In the genomic region with DNA sequence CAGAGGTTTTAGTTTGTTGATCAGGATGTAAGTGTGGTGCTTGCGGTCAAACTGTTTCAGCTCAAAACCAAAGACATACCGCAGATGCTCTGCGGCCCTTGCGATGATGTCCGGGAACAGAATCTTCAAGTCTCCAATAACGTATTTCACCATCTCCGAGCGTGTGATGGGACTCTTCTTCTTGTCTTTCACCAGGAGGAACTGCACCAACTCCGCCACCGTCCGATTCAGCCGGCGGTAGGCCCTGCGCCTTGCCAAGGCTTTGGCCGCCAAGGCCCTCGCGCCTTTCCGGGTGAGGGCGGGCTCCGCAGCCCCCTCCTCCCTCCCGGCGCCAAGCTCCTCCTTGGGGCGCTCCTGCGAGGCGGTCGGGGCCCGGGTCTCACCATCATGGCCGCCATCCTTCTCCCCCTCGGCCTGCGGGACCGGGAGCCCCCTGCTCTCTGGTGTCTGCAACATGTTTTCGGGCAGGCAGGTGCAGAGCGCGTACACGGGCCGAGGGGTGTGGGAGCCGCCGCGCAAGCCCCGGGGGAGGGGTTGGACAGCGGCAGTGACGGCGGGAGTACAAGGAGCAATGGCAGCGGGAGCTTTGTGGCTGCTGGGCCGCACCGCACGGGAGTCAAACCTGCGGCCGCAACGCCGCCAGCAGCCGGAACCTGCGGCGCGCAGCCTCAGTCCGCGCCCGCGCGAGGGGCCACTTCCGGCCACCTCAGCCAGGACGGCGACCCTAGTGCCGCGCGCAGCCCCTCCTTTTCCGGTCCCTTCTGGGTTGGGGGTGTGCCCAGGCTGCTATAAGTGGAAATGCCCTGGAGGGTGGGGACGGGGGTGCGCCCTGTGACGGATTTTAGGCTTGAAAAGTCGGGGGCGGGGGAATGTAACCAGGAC, we compare ENCODE assay signal across 8 cellular contexts. TPM values are rescaled to one million over a fixed set of nuclear protein-coding genes. Genes with fewer than 3 reads are reported as not detected.
DNase-seq lines count a peak whose midpoint lies in the region; ATAC-seq and TF ChIP-seq lines count a peak whose summit lies in the region.

A gene with protein sequence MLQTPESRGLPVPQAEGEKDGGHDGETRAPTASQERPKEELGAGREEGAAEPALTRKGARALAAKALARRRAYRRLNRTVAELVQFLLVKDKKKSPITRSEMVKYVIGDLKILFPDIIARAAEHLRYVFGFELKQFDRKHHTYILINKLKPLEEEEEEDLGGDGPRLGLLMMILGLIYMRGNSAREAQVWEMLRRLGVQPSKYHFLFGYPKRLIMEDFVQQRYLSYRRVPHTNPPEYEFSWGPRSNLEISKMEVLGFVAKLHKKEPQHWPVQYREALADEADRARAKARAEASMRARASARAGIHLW (minus strand): TSS at position 699 of the 882 bp plus-strand sequence. CDS start 243 bp downstream, at position 456.

- H3K36me3 ChIP-seq in BE2C: peaks cover 12% of the 10 kb centered on the region

- H3K4me3 ChIP-seq in BE2C (ENCODE audit: low read depth, low read length): peak within 1 kb of the TSS; percentile 72

- DNase-seq in BE2C (peak; percentile 90), NCI-H526 (lab: John Stamatoyannopoulos, UW) (peak; percentile 84 to 93), cortex of kidney (lab: John Stamatoyannopoulos, UW) (peak; percentile 10), left colon (peak; percentile 84 to 88)
- DNase-seq in activated CD4-positive, alpha-beta T cell treated with anti-CD3 and anti-CD28 coated beads for 48 hours: peak; percentile 82
- DNase-seq in stimulated activated CD4-positive, alpha-beta T cell treated with anti-CD3 and anti-CD28 coated beads, Interleukin-1b, Interleukin-23, amount 100 ng/mL, for 48 hours: peak; percentile 80

- intact Hi-C loops in left colon (cut with DNase I, micrococcal nuclease): no loop called here

- H3K4me1 ChIP-seq in BE2C: peaks cover 10% of the 10 kb centered on the region

- no peak for TF ChIP-seq CTCF in BE2C (IDR thresholded peaks at IDR 0.05; ENCODE audit: low read depth, low read length)

- no peaks in the 10 kb centered on the region for H3K27me3 ChIP-seq in BE2C

- ATAC-seq in GM19328 (IDR thresholded peaks at IDR 0.05; ENCODE audit: unreplicated experiment) (peak; percentile 84), HG03460 (IDR thresholded peaks at IDR 0.05; ENCODE audit: unreplicated experiment) (peak; percentile 86), left colon (peak; percentile 93)

- H3K9me3 ChIP-seq in BE2C: no peaks in the 10 kb centered on the region

RNA-seq across cellular contexts. Expression of the gene that starts here (rescaled TPM):
- polyA plus RNA-seq in BE2C (2012; ENCODE audit: insufficient read depth, insufficient read length, low read depth): 190 TPM
- total RNA-seq in left colon: 10 to 100 TPM; 21.0 to 25.4 TPM

Comparison
In these comparisons a context has a peak if more than half of its experiments do, and no peak if none do; other contexts are left out.
1. Peak in every context shown above with its lines: DNase-seq, ATAC-seq and H3K4me3 ChIP-seq.
2. DNase-seq: peak in every context shown above with its lines; median percentile 90 in BE2C; 88 in NCI-H526; 86 in left colon; 82 in activated CD4-positive, alpha-beta T cell treated with anti-CD3 and anti-CD28 coated beads for 48 hours; 80 in stimulated activated CD4-positive, alpha-beta T cell treated with anti-CD3 and anti-CD28 coated beads, Interleukin-1b, Interleukin-23, amount 100 ng/mL, for 48 hours; 10 in cortex of kidney.